8 cellular contexts compared by ENCODE assay signal in genomic region chr9:129514891-129515290, GRCh38.
"Had no signal": no experiment of that assay in that cellular context is flagged by ENCODE, and none has a peak within 500 bp of the region (broad histone marks: within the 10 kb centered on the region; RNA-seq: fewer than 3 reads in every experiment).

No MANE protein-coding gene starts in this region.

- H2AFZ ChIP-seq: GM23248 had no signal

- H3K4me3 ChIP-seq: GM23248, HAP-1 had no signal

- ATAC-seq: HCT116, HepG2 had no signal

- H3K36me3 ChIP-seq: HAP-1 had no signal

- H3K4me1 ChIP-seq: HAP-1 had no signal

- DNase-seq: GM23248, GOT3, H7, HFFc6 had no signal

- H3K27ac ChIP-seq: GM23248, HL-60 had no signal

- H3K9ac ChIP-seq: GM23248 had no signal
